In the genomic region with DNA sequence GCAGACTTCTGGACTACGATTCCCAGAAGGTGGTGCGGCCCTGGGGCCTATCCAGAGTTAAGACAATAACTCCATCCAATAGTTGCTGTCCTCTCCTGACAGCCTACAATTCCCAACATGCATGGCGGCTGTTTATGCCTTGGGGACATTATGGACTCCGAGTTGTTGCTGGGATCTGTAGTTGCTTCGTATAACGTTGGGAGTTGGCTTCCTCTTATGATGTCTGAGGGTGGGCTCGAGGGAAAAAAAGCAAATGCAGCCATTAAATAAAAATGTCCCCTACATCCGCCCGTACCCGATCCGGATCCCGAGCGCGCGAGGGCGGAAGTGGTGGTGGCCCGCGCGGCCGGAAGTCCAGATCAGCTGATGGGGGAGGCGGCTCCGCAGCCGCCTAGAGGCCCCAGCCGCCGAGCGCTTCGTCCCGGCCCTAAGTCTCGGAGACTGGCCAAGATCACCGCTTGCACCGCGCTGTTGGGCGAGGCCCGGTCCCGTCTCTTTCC, we compare ENCODE assay signal across 8 cellular contexts. TPM values are rescaled to one million over a fixed set of nuclear protein-coding genes. Genes with fewer than 3 reads are reported as not detected.
A peak's percentile ranks its signal among the peaks of the same experiment; 100 is the strongest.
DNase-seq lines count a peak whose midpoint lies in the region; ATAC-seq and TF ChIP-seq lines count a peak whose summit lies in the region.

A gene with protein sequence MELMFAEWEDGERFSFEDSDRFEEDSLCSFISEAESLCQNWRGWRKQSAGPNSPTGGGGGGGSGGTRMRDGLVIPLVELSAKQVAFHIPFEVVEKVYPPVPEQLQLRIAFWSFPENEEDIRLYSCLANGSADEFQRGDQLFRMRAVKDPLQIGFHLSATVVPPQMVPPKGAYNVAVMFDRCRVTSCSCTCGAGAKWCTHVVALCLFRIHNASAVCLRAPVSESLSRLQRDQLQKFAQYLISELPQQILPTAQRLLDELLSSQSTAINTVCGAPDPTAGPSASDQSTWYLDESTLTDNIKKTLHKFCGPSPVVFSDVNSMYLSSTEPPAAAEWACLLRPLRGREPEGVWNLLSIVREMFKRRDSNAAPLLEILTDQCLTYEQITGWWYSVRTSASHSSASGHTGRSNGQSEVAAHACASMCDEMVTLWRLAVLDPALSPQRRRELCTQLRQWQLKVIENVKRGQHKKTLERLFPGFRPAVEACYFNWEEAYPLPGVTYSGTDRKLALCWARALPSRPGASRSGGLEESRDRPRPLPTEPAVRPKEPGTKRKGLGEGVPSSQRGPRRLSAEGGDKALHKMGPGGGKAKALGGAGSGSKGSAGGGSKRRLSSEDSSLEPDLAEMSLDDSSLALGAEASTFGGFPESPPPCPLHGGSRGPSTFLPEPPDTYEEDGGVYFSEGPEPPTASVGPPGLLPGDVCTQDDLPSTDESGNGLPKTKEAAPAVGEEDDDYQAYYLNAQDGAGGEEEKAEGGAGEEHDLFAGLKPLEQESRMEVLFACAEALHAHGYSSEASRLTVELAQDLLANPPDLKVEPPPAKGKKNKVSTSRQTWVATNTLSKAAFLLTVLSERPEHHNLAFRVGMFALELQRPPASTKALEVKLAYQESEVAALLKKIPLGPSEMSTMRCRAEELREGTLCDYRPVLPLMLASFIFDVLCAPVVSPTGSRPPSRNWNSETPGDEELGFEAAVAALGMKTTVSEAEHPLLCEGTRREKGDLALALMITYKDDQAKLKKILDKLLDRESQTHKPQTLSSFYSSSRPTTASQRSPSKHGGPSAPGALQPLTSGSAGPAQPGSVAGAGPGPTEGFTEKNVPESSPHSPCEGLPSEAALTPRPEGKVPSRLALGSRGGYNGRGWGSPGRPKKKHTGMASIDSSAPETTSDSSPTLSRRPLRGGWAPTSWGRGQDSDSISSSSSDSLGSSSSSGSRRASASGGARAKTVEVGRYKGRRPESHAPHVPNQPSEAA (N-terminal part only) (plus strand): TSS at position 386 of the 500 bp plus-strand sequence. CDS start 273 bp downstream, outside the sequence.

- WGBS in ovary, 3 donors, result 0% methylated on average over 30 to 35 of the region's 35 CpGs
- WGBS in thyroid gland, 2 donors, result 0% methylated on average over 24 to 35 of the region's 35 CpGs

- intact Hi-C loops in Right ventricle myocardium inferior (cut with DNase I), result loop anchor here (2.0 kb wide), 2 partner anchors 26 to 40 kb away; a partner anchor contains a TSS
- intact Hi-C loops in ovary (cut with DNase I), result no loop called here
- intact Hi-C loops in thyroid gland (cut with DNase I), result no loop called here

- ATAC-seq in HG02763 (IDR thresholded peaks at IDR 0.05; ENCODE audit: unreplicated experiment) (peak; percentile 73), Right ventricle myocardium inferior (peak; percentile 92)
- ATAC-seq in activated naive CD8-positive, alpha-beta T cell treated with anti-CD3 and anti-CD28 coated beads, Interleukin-2, amount 50 U/mL, for 24 hours, result peak; percentile 90

- H3K27ac ChIP-seq in ovary (peak within 1 kb of the TSS; percentile 26 to 76), thyroid gland (peak within 1 kb of the TSS; percentile 78 to 88 (median 78))

- H3K4me1 Mint-ChIP-seq in activated naive CD8-positive, alpha-beta T cell treated with anti-CD3 and anti-CD28 coated beads, Interleukin-2, amount 50 U/mL, for 24 hours, result peaks cover 60% of the 10 kb centered on the region

- H3K4me1 ChIP-seq in ovary (ENCODE audit: insufficient read depth), result peaks cover 13% of the 10 kb centered on the region
- H3K4me1 ChIP-seq in thyroid gland, result peaks cover 33 to 35% of the 10 kb centered on the region in 2 donors

- H3K27me3 ChIP-seq in ovary, result no peaks in the 10 kb centered on the region
- H3K27me3 ChIP-seq in thyroid gland, result no peaks in the 10 kb centered on the region

- H3K36me3 Mint-ChIP-seq in activated naive CD8-positive, alpha-beta T cell treated with anti-CD3 and anti-CD28 coated beads, Interleukin-2, amount 50 U/mL, for 24 hours (ENCODE audit: low read depth), result peaks cover 10% of the 10 kb centered on the region

- peak within 1 kb of the TSS; percentile 97 for H3K27ac Mint-ChIP-seq in activated naive CD8-positive, alpha-beta T cell treated with anti-CD3 and anti-CD28 coated beads, Interleukin-2, amount 50 U/mL, for 24 hours

- H3K9me3 Mint-ChIP-seq in activated naive CD8-positive, alpha-beta T cell treated with anti-CD3 and anti-CD28 coated beads, Interleukin-2, amount 50 U/mL, for 24 hours, result no peaks in the 10 kb centered on the region

- peak within 1 kb of the TSS; percentile 90 for H3K4me3 ChIP-seq in GM12865 (ENCODE audit: low read depth, low read length)
- H3K4me3 ChIP-seq in ovary, result peak within 1 kb of the TSS; percentile 90
- H3K4me3 ChIP-seq in thyroid gland (replicated peaks in 1 of 3), result peak within 1 kb of the TSS; percentile 91 to 99 (median 98)

- H3K9me3 ChIP-seq in ovary (no peaks in the 10 kb centered on the region), thyroid gland (no peaks in the 10 kb centered on the region)

- peak within 1 kb of the TSS; percentile 98 for H3K4me3 Mint-ChIP-seq in activated naive CD8-positive, alpha-beta T cell treated with anti-CD3 and anti-CD28 coated beads, Interleukin-2, amount 50 U/mL, for 24 hours

- peak; percentile 92 for DNase-seq in GM12865 (ENCODE audit: low read depth)
- peak; percentile 18 for DNase-seq in NCI-H1417 treated with DMSO at 0.1 percent for 48 hours (lab: John Stamatoyannopoulos, UW)
- peak; percentile 93 for DNase-seq in SW480 (ENCODE audit: low spot score)
- peak; percentile 86 for DNase-seq in activated naive CD8-positive, alpha-beta T cell treated with anti-CD3 and anti-CD28 coated beads, Interleukin-2, amount 50 U/mL, for 24 hours
- peak; percentile 94 for DNase-seq in Right ventricle myocardium inferior (ENCODE audit: missing footprints)
- peak; percentile 82 to 91 (median 87) for DNase-seq in ovary
- DNase-seq in thyroid gland, result peak; percentile 88 to 89

- no peak for TF ChIP-seq CTCF in GM12865 (IDR thresholded peaks at IDR 0.05; ENCODE audit: insufficient read depth, low read depth, low read length, missing control alignments)
- no peak for TF ChIP-seq CTCF in ovary (IDR thresholded peaks at IDR 0.05)
- peak in 1 of 6 experiments; percentile 25 for TF ChIP-seq CTCF in thyroid gland (IDR thresholded peaks at IDR 0.05)

- no peak for TF ChIP-seq EP300 in ovary (IDR thresholded peaks at IDR 0.05)

- H3K36me3 ChIP-seq in ovary (no peaks in the 10 kb centered on the region), thyroid gland (peaks cover 11 to 12% of the 10 kb centered on the region in 2 donors)

- TF ChIP-seq POLR2A in ovary (IDR thresholded peaks at IDR 0.05) (peak; percentile 53), thyroid gland (IDR thresholded peaks at IDR 0.05) (peak in 1 of 2 donors; percentile 80)

- H3K27me3 Mint-ChIP-seq in activated naive CD8-positive, alpha-beta T cell treated with anti-CD3 and anti-CD28 coated beads, Interleukin-2, amount 50 U/mL, for 24 hours, result no peaks in the 10 kb centered on the region

RNA-seq across cellular contexts. Expression of the gene that starts here (rescaled TPM):
- total RNA-seq in Right ventricle myocardium inferior (45.3 TPM), ovary (10 to 100 TPM; 56.1 to 90.7 (median 69.3) TPM), thyroid gland (100 to 1,000 TPM in 2 of 4 donors, 10 to 100 TPM in 2; 67.2 to 199 (median 108) TPM)
- polyA plus RNA-seq in ovary, result 10 to 100 TPM; 42.7 to 80.9 TPM

Comparison
In these comparisons a context has a peak if more than half of its experiments do, and no peak if none do; other contexts are left out.
1. Peak in every context shown above with its lines: DNase-seq, ATAC-seq, H3K4me3 ChIP-seq and H3K27ac ChIP-seq.
2. DNase-seq: peak in every context shown above with its lines; median percentile 94 in Right ventricle myocardium inferior; 93 in SW480; 92 in GM12865; 88 in thyroid gland; 87 in ovary; 86 in activated naive CD8-positive, alpha-beta T cell treated with anti-CD3 and anti-CD28 coated beads, Interleukin-2, amount 50 U/mL, for 24 hours; 18 in NCI-H1417 treated with DMSO at 0.1 percent for 48 hours.